In the genomic region with DNA sequence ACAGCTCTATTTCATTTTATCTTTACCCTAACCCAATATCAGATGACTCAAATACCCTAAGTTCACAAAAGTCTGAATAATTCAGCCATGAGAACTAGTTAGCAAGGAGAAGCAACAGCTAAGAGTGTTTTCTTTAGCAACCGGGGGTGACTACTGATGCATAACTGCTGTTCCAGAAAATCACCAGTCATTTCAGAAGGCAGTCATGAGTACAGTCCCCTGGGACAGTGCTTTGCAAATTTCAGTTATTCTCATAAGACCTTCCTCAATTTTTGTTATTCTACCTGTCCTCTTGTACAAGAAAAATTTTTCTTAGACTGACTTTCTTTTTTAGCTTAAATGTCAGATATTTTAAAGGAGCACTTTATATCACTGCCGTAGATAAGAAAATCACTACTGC, we compare ENCODE assay signal across 1 cellular context.
TF ChIP-seq lines count a peak whose summit lies in the region.

No MANE protein-coding gene starts in this region.

TF ChIP-seq in WTC11, 78 proteins besides CTCF, POLR2A, EP300 and RAD21 (continued from another document):
- TF ChIP-seq, protein P1, sequence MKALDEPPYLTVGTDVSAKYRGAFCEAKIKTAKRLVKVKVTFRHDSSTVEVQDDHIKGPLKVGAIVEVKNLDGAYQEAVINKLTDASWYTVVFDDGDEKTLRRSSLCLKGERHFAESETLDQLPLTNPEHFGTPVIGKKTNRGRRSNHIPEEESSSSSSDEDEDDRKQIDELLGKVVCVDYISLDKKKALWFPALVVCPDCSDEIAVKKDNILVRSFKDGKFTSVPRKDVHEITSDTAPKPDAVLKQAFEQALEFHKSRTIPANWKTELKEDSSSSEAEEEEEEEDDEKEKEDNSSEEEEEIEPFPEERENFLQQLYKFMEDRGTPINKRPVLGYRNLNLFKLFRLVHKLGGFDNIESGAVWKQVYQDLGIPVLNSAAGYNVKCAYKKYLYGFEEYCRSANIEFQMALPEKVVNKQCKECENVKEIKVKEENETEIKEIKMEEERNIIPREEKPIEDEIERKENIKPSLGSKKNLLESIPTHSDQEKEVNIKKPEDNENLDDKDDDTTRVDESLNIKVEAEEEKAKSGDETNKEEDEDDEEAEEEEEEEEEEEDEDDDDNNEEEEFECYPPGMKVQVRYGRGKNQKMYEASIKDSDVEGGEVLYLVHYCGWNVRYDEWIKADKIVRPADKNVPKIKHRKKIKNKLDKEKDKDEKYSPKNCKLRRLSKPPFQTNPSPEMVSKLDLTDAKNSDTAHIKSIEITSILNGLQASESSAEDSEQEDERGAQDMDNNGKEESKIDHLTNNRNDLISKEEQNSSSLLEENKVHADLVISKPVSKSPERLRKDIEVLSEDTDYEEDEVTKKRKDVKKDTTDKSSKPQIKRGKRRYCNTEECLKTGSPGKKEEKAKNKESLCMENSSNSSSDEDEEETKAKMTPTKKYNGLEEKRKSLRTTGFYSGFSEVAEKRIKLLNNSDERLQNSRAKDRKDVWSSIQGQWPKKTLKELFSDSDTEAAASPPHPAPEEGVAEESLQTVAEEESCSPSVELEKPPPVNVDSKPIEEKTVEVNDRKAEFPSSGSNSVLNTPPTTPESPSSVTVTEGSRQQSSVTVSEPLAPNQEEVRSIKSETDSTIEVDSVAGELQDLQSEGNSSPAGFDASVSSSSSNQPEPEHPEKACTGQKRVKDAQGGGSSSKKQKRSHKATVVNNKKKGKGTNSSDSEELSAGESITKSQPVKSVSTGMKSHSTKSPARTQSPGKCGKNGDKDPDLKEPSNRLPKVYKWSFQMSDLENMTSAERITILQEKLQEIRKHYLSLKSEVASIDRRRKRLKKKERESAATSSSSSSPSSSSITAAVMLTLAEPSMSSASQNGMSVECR (CRISPR knock-in tag; IDR thresholded peaks at IDR 0.05; ENCODE audit: borderline replicate concordance), result no peak
- no peak for TF ChIP-seq IRF2 (CRISPR knock-in tag; IDR thresholded peaks at IDR 0.05; ENCODE audit: borderline replicate concordance, low read depth)
- TF ChIP-seq, protein P2, sequence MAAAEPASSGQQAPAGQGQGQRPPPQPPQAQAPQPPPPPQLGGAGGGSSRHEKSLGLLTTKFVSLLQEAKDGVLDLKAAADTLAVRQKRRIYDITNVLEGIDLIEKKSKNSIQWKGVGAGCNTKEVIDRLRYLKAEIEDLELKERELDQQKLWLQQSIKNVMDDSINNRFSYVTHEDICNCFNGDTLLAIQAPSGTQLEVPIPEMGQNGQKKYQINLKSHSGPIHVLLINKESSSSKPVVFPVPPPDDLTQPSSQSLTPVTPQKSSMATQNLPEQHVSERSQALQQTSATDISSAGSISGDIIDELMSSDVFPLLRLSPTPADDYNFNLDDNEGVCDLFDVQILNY (CRISPR knock-in tag; IDR thresholded peaks at IDR 0.05), result no peak
- no peak for TF ChIP-seq OVOL2 (CRISPR knock-in tag; IDR thresholded peaks at IDR 0.05; ENCODE audit: borderline replicate concordance)
TF ChIP-seq in WTC11: peak in this region for 0.
